In the genomic region with DNA sequence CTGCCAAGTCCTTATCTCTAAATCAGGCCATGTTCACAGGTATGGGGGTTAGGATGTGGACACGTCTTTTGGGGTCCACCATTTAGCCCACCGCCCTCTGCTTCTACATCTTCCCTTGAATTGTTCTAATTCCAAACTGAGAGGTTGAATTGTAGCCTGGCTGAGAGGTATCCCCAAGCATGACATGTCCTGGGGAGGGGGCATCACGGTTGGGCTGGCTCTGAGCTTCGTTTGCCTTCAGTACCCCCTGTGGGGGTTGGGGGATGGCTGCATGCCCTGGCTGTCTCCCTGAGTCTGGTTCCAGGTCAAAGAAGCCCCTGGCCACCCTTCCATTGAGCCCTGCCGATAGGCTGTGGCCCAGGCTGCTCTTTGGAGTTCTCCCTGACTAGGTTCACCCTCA, we compare ENCODE assay signal across 19 cellular contexts.
"Had no signal": no experiment of that assay in that cellular context is flagged by ENCODE, and none has a peak within 500 bp of the region (broad histone marks: within the 10 kb centered on the region; RNA-seq: fewer than 3 reads in every experiment).

No MANE protein-coding gene starts in this region.

- H3K27ac ChIP-seq: HL-60, KMS-11, SJSA1, SK-N-MC had no signal

- H3K36me3 Mint-ChIP-seq: IgD-negative memory B cell had no signal

- H3K36me3 ChIP-seq: SJSA1 had no signal

- H3K27ac Mint-ChIP-seq: IgD-negative memory B cell had no signal

- H3K4me3 Mint-ChIP-seq: IgD-negative memory B cell had no signal

- H3K27me3 Mint-ChIP-seq: IgD-negative memory B cell had no signal

- H3K4me1 ChIP-seq: SJSA1 had no signal

- H3K4me3 ChIP-seq: K562, SJSA1, SK-N-MC had no signal

- DNase-seq: Kasumi-1, NCI-H187, NCI-H2029, NCI-H2081 treated with DMSO at 0.1 percent for 48 hours, NCI-H2171, NCI-H226, NCI-H446, NCI-H510A, NCI-H524 treated with DMSO at 0.1 percent for 48 hours, NCI-H69, NCI-H774, Right ventricle myocardium superior, SIG-M5 had no signal

- H3K27me3 ChIP-seq: SJSA1 had no signal
